In genomic region chr11:78542007-78542406, GRCh38 we compare ENCODE assay signal across 16 cellular contexts. TPM values are rescaled to one million over a fixed set of nuclear protein-coding genes. Genes with fewer than 3 reads are reported as not detected.
DNase-seq lines count a peak whose midpoint lies in the region; ATAC-seq and TF ChIP-seq lines count a peak whose summit lies in the region.
"Had no signal": no experiment of that assay in that cellular context is flagged by ENCODE, and none has a peak within 500 bp of the region (broad histone marks: within the 10 kb centered on the region; RNA-seq: fewer than 3 reads in every experiment).

No MANE protein-coding gene starts in this region.

- no peaks in the 10 kb centered on the region for H3K79me1 ChIP-seq in trophoblast cell (ENCODE audit: low read length)

- H3K27ac Mint-ChIP-seq in CD4-positive, CD25-positive, alpha-beta regulatory T cell = peak overlapping the region; percentile 22 to 57 (median 27)
- H3K27ac Mint-ChIP-seq: effector memory CD8-positive, alpha-beta T cell; mesothelial cell of epicardium had no signal

- peaks cover 19 to 25% (median 22%) of the 10 kb centered on the region in 4 donors for H3K4me1 Mint-ChIP-seq in CD4-positive, CD25-positive, alpha-beta regulatory T cell
- H3K4me1 Mint-ChIP-seq: mesothelial cell of epicardium had no signal

- peak in 1 of 3 donors; percentile 22 for DNase-seq in CD4-positive, CD25-positive, alpha-beta regulatory T cell
- DNase-seq in GM20000 (ENCODE audit: low spot score) (peak; percentile 20), PC-3 (no peak), iris pigment epithelial cell (ENCODE audit: low read depth) (peak; percentile 70), NCI-H1436 (lab: John Stamatoyannopoulos, UW) (no peak), trophoblast cell (no peak), kidney glomerular epithelial cell (lab: John Stamatoyannopoulos, UW) (no peak)
- DNase-seq: effector memory CD8-positive, alpha-beta T cell; NCI-H510A; small intestine; stomach had no signal

- intact Hi-C loops in PC-3 (cut with micrococcal nuclease) = no loop called here

- H3K27ac ChIP-seq in CD4-positive, CD25-positive, alpha-beta regulatory T cell (ENCODE audit: insufficient read depth, low read length, poor library complexity, severe bottlenecking) = no peak overlapping the region
- H3K27ac ChIP-seq in PC-3 (ENCODE audit: low read length) (no peak overlapping the region), trophoblast cell (ENCODE audit: low read depth, low read length) (no peak overlapping the region)
- H3K27ac ChIP-seq: breast epithelium, gastroesophageal sphincter, KMS-11 had no signal

- no TSS peak for BruUV-seq in PC-3 (replicated peaks; lab: Mats Ljungman, UMichigan)

- peaks cover 37% of the 10 kb centered on the region for H3K36me3 Mint-ChIP-seq in CD4-positive, CD25-positive, alpha-beta regulatory T cell

- no peak overlapping the region for H2AK5ac ChIP-seq in trophoblast cell (ENCODE audit: low read length)

- H3K4me3 ChIP-seq in CD4-positive, CD25-positive, alpha-beta regulatory T cell (ENCODE audit: low read depth, low read length) = peak overlapping the region; percentile 17
- H3K4me3 ChIP-seq in PC-3 (ENCODE audit: low read length) (no peak overlapping the region), trophoblast cell (ENCODE audit: low read depth, low read length) (no peak overlapping the region)
- H3K4me3 ChIP-seq: breast epithelium, gastroesophageal sphincter, stomach had no signal

- H3K9ac ChIP-seq in PC-3 (ENCODE audit: low read length) (no peak overlapping the region), trophoblast cell (ENCODE audit: low read length) (no peak overlapping the region)
- H3K9ac ChIP-seq: KMS-11 had no signal

- no peak overlapping the region for H4K12ac ChIP-seq in trophoblast cell (ENCODE audit: low read depth, low read length)

- H4K8ac ChIP-seq in trophoblast cell (ENCODE audit: low read depth, low read length) = no peak overlapping the region

- no peak overlapping the region for H3K18ac ChIP-seq in trophoblast cell (ENCODE audit: low read length)

- no peaks in the 10 kb centered on the region for H3F3A ChIP-seq in PC-3 (ENCODE audit: low read length, unreplicated experiment)

- peak in 1 of 2 donors; percentile 37 for ATAC-seq in CD4-positive, CD25-positive, alpha-beta regulatory T cell (ENCODE audit: low read depth in 2 of 2)
- peak; percentile 37 for ATAC-seq in PC-3
- no peak for ATAC-seq in HG03159 (IDR thresholded peaks at IDR 0.05; ENCODE audit: unreplicated experiment)
- ATAC-seq: effector memory CD8-positive, alpha-beta T cell; gastroesophageal sphincter had no signal

- H3K4me2 ChIP-seq in PC-3 (ENCODE audit: low read length) = no peak overlapping the region
- H3K4me2 ChIP-seq in trophoblast cell (ENCODE audit: low read length) = no peak overlapping the region
- H3K4me2 ChIP-seq: KMS-11 had no signal

- no peak overlapping the region for H3K23ac ChIP-seq in trophoblast cell (ENCODE audit: low read length)

- no peak overlapping the region for H3K14ac ChIP-seq in trophoblast cell (ENCODE audit: low read length)

- H2BK120ac ChIP-seq in trophoblast cell (ENCODE audit: insufficient read depth, low read length, poor library complexity) = no peak overlapping the region

- no peak overlapping the region for H3K4ac ChIP-seq in trophoblast cell (ENCODE audit: low read depth, low read length)

- no peak for TF ChIP-seq CTCF in GM20000 (IDR thresholded peaks at IDR 0.05; ENCODE audit: extremely low read depth, missing control alignments)
- no peak for TF ChIP-seq CTCF in PC-3 (conservative IDR thresholded peaks at IDR 0.05; ENCODE audit: low read depth, low read length)

- no peaks in the 10 kb centered on the region for H3K9me2 ChIP-seq in PC-3 (replicated peaks; ENCODE audit: low read length)

- peaks cover 0 to 2% (median 0%) of the 10 kb centered on the region in 7 donors for H3K9me3 Mint-ChIP-seq in CD4-positive, CD25-positive, alpha-beta regulatory T cell
- H3K9me3 Mint-ChIP-seq: effector memory CD8-positive, alpha-beta T cell had no signal

- POLR2A ChIA-PET in PC-3 (lab: Charles Lee; ENCODE audit: unreplicated experiment) = no interaction called here

- no CpG with 5 or more reads among the region's 2 CpGs for WGBS in trophoblast cell (ENCODE audit: extremely low coverage, insufficient coverage, insufficient read length)

- H3K4me3 Mint-ChIP-seq in CD4-positive, CD25-positive, alpha-beta regulatory T cell = peak overlapping the region in 1 of 4 donors; percentile 67
- H3K4me3 Mint-ChIP-seq: effector memory CD8-positive, alpha-beta T cell; mesothelial cell of epicardium had no signal

- peaks cover 10% of the 10 kb centered on the region for H3K4me1 ChIP-seq in CD4-positive, CD25-positive, alpha-beta regulatory T cell (ENCODE audit: control insufficient read depth, insufficient read depth, low read length, poor library complexity, severe bottlenecking)
- H3K4me1 ChIP-seq in PC-3 (ENCODE audit: insufficient read depth, low read length) (no peaks in the 10 kb centered on the region), trophoblast cell (ENCODE audit: control insufficient read depth in 1 of 2, insufficient read depth in 2 of 2, low read length in 2 of 2) (no peaks in the 10 kb centered on the region)
- H3K4me1 ChIP-seq: breast epithelium had no signal

- H2BK5ac ChIP-seq in trophoblast cell (ENCODE audit: low read depth, low read length, poor library complexity) = no peak overlapping the region

- no peaks in the 10 kb centered on the region for H3K9me3 ChIP-seq in CD4-positive, CD25-positive, alpha-beta regulatory T cell (ENCODE audit: control insufficient read depth in 2 of 2, low read length in 2 of 2)
- H3K9me3 ChIP-seq in PC-3 (ENCODE audit: low read length) = no peaks in the 10 kb centered on the region
- H3K9me3 ChIP-seq in trophoblast cell (ENCODE audit: insufficient read depth, low read depth, low read length) = no peaks in the 10 kb centered on the region
- H3K9me3 ChIP-seq: breast epithelium, gastroesophageal sphincter, stomach had no signal

- CTCF ChIA-PET in PC-3 (lab: Charles Lee) = no interaction called here

- H4K20me1 ChIP-seq in PC-3 (ENCODE audit: low read length) = no peaks in the 10 kb centered on the region

- H3K79me2 ChIP-seq in PC-3 (ENCODE audit: low read length) = no peaks in the 10 kb centered on the region
- H3K79me2 ChIP-seq in trophoblast cell (ENCODE audit: control insufficient read depth, insufficient read depth, low read length, poor library complexity) = no peaks in the 10 kb centered on the region

- H2AFZ ChIP-seq in PC-3 (ENCODE audit: low read length) (no peak overlapping the region), trophoblast cell (ENCODE audit: insufficient read depth, low read length, poor library complexity) (no peak overlapping the region)

- no peak overlapping the region for H2BK12ac ChIP-seq in trophoblast cell (ENCODE audit: low read length)

- H3K27me3 ChIP-seq in CD4-positive, CD25-positive, alpha-beta regulatory T cell (ENCODE audit: control insufficient read depth, insufficient read depth, low read length) = no peaks in the 10 kb centered on the region
- H3K27me3 ChIP-seq in PC-3 (ENCODE audit: low read length) = no peaks in the 10 kb centered on the region
- no peaks in the 10 kb centered on the region for H3K27me3 ChIP-seq in trophoblast cell (ENCODE audit: insufficient read depth, low read length)
- H3K27me3 ChIP-seq: breast epithelium, gastroesophageal sphincter, stomach had no signal

- H3K36me3 ChIP-seq in CD4-positive, CD25-positive, alpha-beta regulatory T cell (ENCODE audit: control insufficient read depth, insufficient read depth, low read length) = peaks cover 4% of the 10 kb centered on the region
- peaks cover 8% of the 10 kb centered on the region; the same call in 1 of the 2 replicates for H3K36me3 ChIP-seq in PC-3 (ENCODE audit: low read depth, low read length)
- peaks cover 0 to 4% of the 10 kb centered on the region in 2 experiments for H3K36me3 ChIP-seq in trophoblast cell (ENCODE audit: control insufficient read depth in 1 of 2, insufficient read depth in 2 of 2, low read length in 2 of 2)
- H3K36me3 ChIP-seq: breast epithelium, gastroesophageal sphincter had no signal

- no peaks in the 10 kb centered on the region for H3K27me3 Mint-ChIP-seq in CD4-positive, CD25-positive, alpha-beta regulatory T cell
- H3K27me3 Mint-ChIP-seq: effector memory CD8-positive, alpha-beta T cell had no signal

- no peak overlapping the region for H4K91ac ChIP-seq in trophoblast cell (ENCODE audit: low read depth, low read length)

RNA-seq across cellular contexts. Expression of gene NARS2, which starts 32.7 kb away (rescaled TPM):
- total RNA-seq in CD4-positive, CD25-positive, alpha-beta regulatory T cell = 11.1 TPM
- polyA plus RNA-seq in CD4-positive, CD25-positive, alpha-beta regulatory T cell = 10 to 100 TPM in 2 of 4 donors, 1 to 10 TPM in 2; 9.3 to 22.9 (median 12.4) TPM
- 33.5 and 35.5 TPM in 2 replicates for total RNA-seq in PC-3 (2014; rRNA removed)
- 19.8 and 20.8 TPM in 2 replicates for polyA plus RNA-seq in trophoblast cell (2013)

Comparison
In these comparisons a context has a peak if more than half of its experiments do, and no peak if none do; other contexts are left out.
1. DNase-seq: peak in GM20000 (single experiment) and iris pigment epithelial cell (single experiment); none in PC-3 (single experiment), NCI-H1436 (single experiment), trophoblast cell (0 of 2) and kidney glomerular epithelial cell (single experiment).